In the genomic region with DNA sequence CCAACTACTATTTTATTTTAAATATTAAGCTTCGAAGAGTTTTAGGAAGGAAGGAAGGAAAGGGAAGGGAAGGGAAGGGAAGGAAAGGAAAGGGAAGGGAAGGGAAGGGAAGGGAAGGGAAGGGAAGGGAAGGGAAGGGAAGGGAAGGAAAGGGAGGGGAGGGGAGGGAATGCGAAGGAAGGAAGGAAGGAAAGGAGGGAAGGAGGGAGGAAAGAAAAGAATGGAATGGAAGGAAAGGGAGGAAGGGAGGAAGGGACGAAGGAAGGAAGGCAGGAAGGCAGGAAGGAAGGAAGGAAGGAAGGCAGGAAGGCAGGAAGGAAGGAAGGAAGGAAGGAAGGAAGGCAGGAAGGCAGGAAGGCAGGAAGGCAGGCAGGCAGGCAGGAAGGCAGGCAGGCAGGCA, we compare ENCODE assay signal across 14 cellular contexts. TPM values are rescaled to one million over a fixed set of nuclear protein-coding genes. Genes with fewer than 3 reads are reported as not detected.
DNase-seq lines count a peak whose midpoint lies in the region; ATAC-seq, FAIRE-seq and TF ChIP-seq lines count a peak whose summit lies in the region.
"Not testable (repeated sequence)": the region's sequence is repeated elsewhere in the genome, so short reads cannot be mapped to it uniquely, and the experiment has no call there.
"Had no signal": no experiment of that assay in that cellular context is flagged by ENCODE, and none has a peak within 500 bp of the region (broad histone marks: within the 10 kb centered on the region; RNA-seq: fewer than 3 reads in every experiment).

No MANE protein-coding gene starts in this region.

- H4K8ac ChIP-seq in neuronal stem cell (ENCODE audit: low read depth, low read length) = not testable (repeated sequence)

- TF ChIP-seq CTCF in HEK293 (tag by site-specific recombination; IDR thresholded peaks at IDR 0.05); K562 (IDR thresholded peaks at IDR 0.05 in 2 of 3, conservative IDR thresholded peaks at IDR 0.05 in 1 of 3; ENCODE audit: insufficient read depth in 2 of 3, low read depth in 1 of 3, low read length in 3 of 3); HepG2 (CRISPR knock-in tag; IDR thresholded peaks at IDR 0.05): not testable (repeated sequence)

- POLR2A ChIA-PET in HEK293 (lab: Yijun Ruan, JAX); K562 (lab: Yijun Ruan, JAX); HepG2 (lab: Yijun Ruan, JAX): not testable (repeated sequence)

- H3K4ac ChIP-seq in neuronal stem cell (ENCODE audit: low read length) = not testable (repeated sequence)

- H2BK15ac ChIP-seq in neuronal stem cell (ENCODE audit: low read length) = not testable (repeated sequence)

- H3K23ac ChIP-seq in neuronal stem cell (ENCODE audit: low read depth, low read length, poor library complexity) = not testable (repeated sequence)

- H2BK5ac ChIP-seq in neuronal stem cell (ENCODE audit: low read length) = not testable (repeated sequence)

- not testable (repeated sequence) for H3K18ac ChIP-seq in neuronal stem cell (ENCODE audit: low read length)

- not testable (repeated sequence) for TF ChIP-seq POLR2A in K562 (conservative IDR thresholded peaks at IDR 0.05); HepG2 (IDR thresholded peaks at IDR 0.05; ENCODE audit: insufficient read depth in 1 of 2, low read depth in 2 of 2, low read length in 2 of 2)

- not testable (repeated sequence) for H2BK120ac ChIP-seq in neuronal stem cell (ENCODE audit: low read depth, low read length)

- TF ChIP-seq RAD21 in K562 (CRISPR knock-in tag; conservative IDR thresholded peaks at IDR 0.05 in 1 of 2, IDR thresholded peaks at IDR 0.05 in 1 of 2); HepG2 (CRISPR knock-in tag; IDR thresholded peaks at IDR 0.05): not testable (repeated sequence)

- H2AFZ ChIP-seq in K562 (ENCODE audit: low read depth, low read length); HepG2 (ENCODE audit: low read length); neuronal stem cell (ENCODE audit: low read length): not testable (repeated sequence)

- not testable (repeated sequence) for H2BK12ac ChIP-seq in neuronal stem cell (ENCODE audit: low read length)

- not testable (repeated sequence) for H4K91ac ChIP-seq in neuronal stem cell (ENCODE audit: low read depth, low read length, poor library complexity)

- FAIRE-seq in K562 (lab: Jason Lieb, UNC); HepG2 (lab: Jason Lieb, UNC): not testable (repeated sequence)

- not testable (repeated sequence) for H2AK5ac ChIP-seq in neuronal stem cell (ENCODE audit: low read depth, low read length)

- not testable (repeated sequence) for H3K4me3 ChIP-seq in HEK293 (ENCODE audit: low read depth, low read length); K562; HepG2 (replicated peaks in 1 of 3; ENCODE audit: insufficient read depth in 1 of 3, low read depth in 2 of 3, low read length in 3 of 3); neuronal stem cell (ENCODE audit: low read length in 2 of 2)

- not testable (repeated sequence) for H3K79me2 ChIP-seq in K562 (ENCODE audit: control insufficient read depth, insufficient read depth, low read length); HepG2 (ENCODE audit: insufficient read depth, low read length)

- H3K79me1 ChIP-seq in neuronal stem cell (ENCODE audit: low read depth, low read length) = not testable (repeated sequence)

- H3K36me3 ChIP-seq in HEK293 (ENCODE audit: control insufficient read depth in 2 of 2, insufficient read depth in 1 of 2, low read length in 2 of 2) (peaks cover 24 to 36% of the 10 kb centered on the region in 2 experiments), HepG2 (replicated peaks in 1 of 2; ENCODE audit: control insufficient read depth in 1 of 2, insufficient read depth in 2 of 2, low read length in 2 of 2) (peaks cover 3 to 19% of the 10 kb centered on the region in 2 experiments; a peak in 3 of 5 replicates)
- not testable (repeated sequence) for H3K36me3 ChIP-seq in K562 (ENCODE audit: control insufficient read depth, insufficient read depth, low read length); neuronal stem cell (replicated peaks in 1 of 2; ENCODE audit: control insufficient read depth in 2 of 2, insufficient read depth in 2 of 2, low read length in 2 of 2)

- H4K20me1 ChIP-seq in K562 (replicated peaks; ENCODE audit: control insufficient read depth, insufficient read depth, low read length); HepG2 (ENCODE audit: insufficient read depth, low read length): not testable (repeated sequence)

- ATAC-seq in K562, HepG2: not testable (repeated sequence)

- not testable (repeated sequence) for H3K9me1 ChIP-seq in K562 (ENCODE audit: control insufficient read depth, insufficient read depth, low read length)

- CTCF ChIA-PET in HEK293 (lab: Yijun Ruan, JAX); K562 (lab: Yijun Ruan, JAX; ENCODE audit: low intra/inter-chr PET ratio); HepG2 (lab: Yijun Ruan, JAX; ENCODE audit: low intra/inter-chr PET ratio, low total read pairs): not testable (repeated sequence)

- WGBS in K562 (ENCODE audit: insufficient coverage, low coverage, missing lambda C conversion rate) = 43% methylated on average over 1 of the region's 3 CpGs
- 97% methylated on average over 3 of the region's 3 CpGs for WGBS in HepG2 (ENCODE audit: low lambda C conversion rate)
- 100% methylated on average over 1 of the region's 3 CpGs; no CpG with 5 or more reads in 1 of the 2 donors for WGBS in neuronal stem cell (ENCODE audit: extremely low coverage in 2 of 2, insufficient read length in 2 of 2, insufficient replicate concordance in 1 of 2), 2 donors

- intact Hi-C loops in K562 (cut with micrococcal nuclease); HepG2 (cut with micrococcal nuclease; ENCODE audit: unreplicated experiment): not testable (repeated sequence)

- DNase-seq in K562 (ENCODE audit: extremely low read depth in 1 of 4, low spot score in 3 of 4); HepG2 (ENCODE audit: low spot score); neuronal stem cell (ENCODE audit: low spot score): not testable (repeated sequence)

- not testable (repeated sequence) for H3K4me2 ChIP-seq in K562 (ENCODE audit: insufficient read depth, low read length); HepG2 (ENCODE audit: low read depth, low read length); neuronal stem cell (ENCODE audit: insufficient read depth, low read length, poor library complexity, severe bottlenecking)

- H3K27me3 ChIP-seq in K562 (ENCODE audit: control insufficient read depth in 2 of 2, insufficient read depth in 2 of 2, low read length in 2 of 2); HepG2 (ENCODE audit: control insufficient read depth in 1 of 2, insufficient read depth in 2 of 2, low read length in 2 of 2); neuronal stem cell (ENCODE audit: control insufficient read depth in 3 of 3, insufficient read depth in 3 of 3, low read depth in 1 of 3, low read length in 3 of 3): not testable (repeated sequence)

- BruUV-seq in K562 (replicated peaks; lab: Mats Ljungman, UMichigan); HepG2 (replicated peaks; lab: Mats Ljungman, UMichigan): not testable (repeated sequence)

- not testable (repeated sequence) for H3K9ac ChIP-seq in K562 (ENCODE audit: insufficient read depth in 1 of 2, low read depth in 2 of 2, low read length in 2 of 2); HepG2 (ENCODE audit: insufficient read depth, low read depth, low read length)
- H3K9ac ChIP-seq in neuronal stem cell (ENCODE audit: low read depth, low read length, poor library complexity) = peak overlapping the region; percentile 44

- in situ Hi-C loops in K562 (cut with MboI); HepG2 (cut with HindIII; ENCODE audit: extremely low pct_ligation_motif_present, low pct_unique_long_range_greater_than_20kb): not testable (repeated sequence)

- H3K4me1 ChIP-seq in HEK293 (ENCODE audit: control insufficient read depth, insufficient read depth, low read length); K562 (replicated peaks in 1 of 2; ENCODE audit: control insufficient read depth in 2 of 2, insufficient read depth in 2 of 2, low read length in 2 of 2); HepG2 (ENCODE audit: insufficient read depth, low read length); neuronal stem cell (ENCODE audit: control insufficient read depth in 2 of 2, insufficient read depth in 1 of 2, low read depth in 1 of 2, low read length in 2 of 2): not testable (repeated sequence)

- not testable (repeated sequence) for TF ChIP-seq EP300 in K562 (IDR thresholded peaks at IDR 0.05; ENCODE audit: low read length); HepG2 (IDR thresholded peaks at IDR 0.05; ENCODE audit: low read depth in 2 of 2, low read length in 2 of 2); HepG2 (CRISPR knock-in tag; IDR thresholded peaks at IDR 0.05; ENCODE audit: borderline replicate concordance)

- H3K14ac ChIP-seq in neuronal stem cell (ENCODE audit: low read length) = not testable (repeated sequence)

- not testable (repeated sequence) for H3K9me3 ChIP-seq in HEK293 (ENCODE audit: control insufficient read depth, insufficient read depth, low read depth, low read length); K562 (replicated peaks; ENCODE audit: control insufficient read depth, insufficient read depth, low read depth, low read length); HepG2 (ENCODE audit: low read length); neuronal stem cell (replicated peaks in 1 of 2; ENCODE audit: control insufficient read depth in 2 of 2, insufficient read depth in 1 of 2, low read depth in 1 of 2, low read length in 2 of 2)

- not testable (repeated sequence) for H3K27ac ChIP-seq in HEK293 (ENCODE audit: extremely low read depth, low read depth, low read length); K562 (ENCODE audit: extremely low read depth, low read depth, low read length); HepG2 (ENCODE audit: extremely low read length, insufficient read depth, low read length); neuronal stem cell (replicated peaks; ENCODE audit: low read length)

RNA-seq across cellular contexts. Expression of a gene that starts 24.5 kb away (rescaled TPM):
- 6.9 and 39.4 TPM in 2 replicates for total RNA-seq in K562 (2011; cell fraction: chromatin; rRNA removed; ENCODE audit: low replicate concordance)
- 3.7 and 5.5 TPM in 2 replicates for total RNA-seq in K562 (2011; cell fraction: nucleolus; rRNA removed)
- total RNA-seq in K562 (2011; cell fraction: nucleoplasm; rRNA removed) = 9.8 and 21.8 TPM in 2 replicates
- total RNA-seq in K562 (2014; rRNA removed) (2.5 and 7.5 TPM in 2 replicates), K562 (2014; rRNA removed; fragmentation: Illumina TruSeq; extraction: Trizol) (6.2 and 8.3 TPM in 2 replicates), K562 (2015; rRNA removed; fragmentation: Illumina TruSeq; extraction: Trizol) (4.7 and 5.5 TPM in 2 replicates), K562 (2021) (3.3 and 3.8 TPM in 2 replicates), HepG2 (2016; rRNA removed; fragmentation: Illumina TruSeq; extraction: Trizol) (11.8 and 18.0 TPM in 2 replicates)
- polyA plus RNA-seq in K562 (2011; rRNA removed) (5.4 and 7.1 TPM in 2 replicates), K562 (2014; fragmentation: Illumina TruSeq; extraction: Trizol) (4.1 and 4.7 TPM in 2 replicates), K562 (2014; fragmentation: Nextera tagmentation; extraction: Ambion mirVana) (1 to 10 TPM; 2.0 to 2.6 TPM), K562 (2014; rRNA removed) (2.5 and 3.6 TPM in 2 replicates), HepG2 (2011; rRNA removed) (3.4 and 4.2 TPM in 2 replicates)
- polyA plus RNA-seq in K562 (2011; cell fraction: cytosol; rRNA removed) = 0.57 and 2.1 TPM in 2 replicates
- polyA plus RNA-seq in K562 (2011; cell fraction: nucleus; rRNA removed) = 3.4 and 5.4 TPM in 2 replicates
- polyA plus RNA-seq in K562 (2012) = 2.5 and 4.1 TPM in 2 replicates
- polyA minus RNA-seq in K562 (2011; rRNA and poly(A)+ RNA removed) = 9.6 and 18.2 TPM in 2 replicates
- 1.5 and 2.2 TPM in 2 replicates for polyA minus RNA-seq in K562 (2011; cell fraction: cytosol; rRNA and poly(A)+ RNA removed)
- polyA minus RNA-seq in K562 (2011; cell fraction: nucleus; rRNA and poly(A)+ RNA removed) = 6.2 and 17.5 TPM in 2 replicates
- total RNA-seq in HepG2 (2016; cell fraction: cytosol; rRNA removed; fragmentation: Illumina TruSeq; extraction: Trizol; ENCODE audit: low read depth) = 1.2 and 1.4 TPM in 2 replicates
- total RNA-seq in HepG2 (2016; cell fraction: insoluble cytoplasmic fraction; rRNA removed; fragmentation: Illumina TruSeq; extraction: Trizol) = 10.7 and 17.0 TPM in 2 replicates
- 2.8 and 3.1 TPM in 2 replicates for total RNA-seq in HepG2 (2016; cell fraction: membrane; rRNA removed; fragmentation: Illumina TruSeq; extraction: Trizol)
- 17.9 and 19.8 TPM in 2 replicates for total RNA-seq in HepG2 (2016; cell fraction: nucleus; rRNA removed; fragmentation: Illumina TruSeq; extraction: Trizol)
- polyA plus RNA-seq in HepG2 (2011; cell fraction: cytosol; rRNA removed) = 1.3 and 2.1 TPM in 2 replicates
- 3.0 TPM in 2 replicates for polyA plus RNA-seq in HepG2 (2011; cell fraction: nucleus; rRNA removed)
- 4.7 and 6.1 TPM in 2 replicates for polyA plus RNA-seq in HepG2 (2012)
- 0.32 and 0.43 TPM in 2 replicates for polyA plus RNA-seq in HepG2 (2016; cell fraction: cytosol; fragmentation: Illumina TruSeq; extraction: Trizol; ENCODE audit: low read depth)
- 6.3 and 7.3 TPM in 2 replicates for polyA plus RNA-seq in HepG2 (2016; cell fraction: insoluble cytoplasmic fraction; fragmentation: Illumina TruSeq; extraction: Trizol; ENCODE audit: low read depth)
- 1.0 TPM in 2 replicates for polyA plus RNA-seq in HepG2 (2016; cell fraction: membrane; fragmentation: Illumina TruSeq; extraction: Trizol; ENCODE audit: low read depth)
- polyA plus RNA-seq in HepG2 (2016; cell fraction: nucleus; fragmentation: Illumina TruSeq; extraction: Trizol; ENCODE audit: insufficient read depth, low read depth) = 8.5 and 9.1 TPM in 2 replicates
- polyA minus RNA-seq in HepG2 (2011; rRNA and poly(A)+ RNA removed; ENCODE audit: low replicate concordance) = 2.0 and 2.4 TPM in 2 replicates
- polyA minus RNA-seq in HepG2 (2011; cell fraction: cytosol; rRNA and poly(A)+ RNA removed) = 5.2 and 5.4 TPM in 2 replicates
- polyA minus RNA-seq in HepG2 (2011; cell fraction: nucleus; rRNA and poly(A)+ RNA removed) = 30.6 and 33.0 TPM in 2 replicates
- polyA plus RNA-seq in neuronal stem cell (2013, experiment 1 of 2) = 6.5 TPM
- 7.1 TPM for polyA plus RNA-seq in neuronal stem cell (2013, experiment 2 of 2)

RNA-seq across cellular contexts. Expression of a gene that starts 29.7 kb away (rescaled TPM):
- not detected in 2 replicates for total RNA-seq in K562 (2011; cell fraction: chromatin; rRNA removed; ENCODE audit: low replicate concordance)
- total RNA-seq in K562 (2011; cell fraction: nucleolus; rRNA removed) = not detected in 2 replicates
- total RNA-seq in K562 (2011; cell fraction: nucleoplasm; rRNA removed) = not detected in 2 replicates
- total RNA-seq in K562 (2014; rRNA removed) (not detected in 2 replicates), K562 (2014; rRNA removed; fragmentation: Illumina TruSeq; extraction: Trizol) (not detected in 2 replicates), K562 (2015; rRNA removed; fragmentation: Illumina TruSeq; extraction: Trizol) (not detected in 2 replicates), K562 (2021) (not detected in 2 replicates), HepG2 (2016; rRNA removed; fragmentation: Illumina TruSeq; extraction: Trizol) (not detected in 2 replicates)
- polyA plus RNA-seq in K562 (2011; rRNA removed) (not detected in 2 replicates), K562 (2014; fragmentation: Illumina TruSeq; extraction: Trizol) (not detected in 2 replicates), K562 (2014; fragmentation: Nextera tagmentation; extraction: Ambion mirVana) (not detected), K562 (2014; rRNA removed) (not detected in 2 replicates), HepG2 (2011; rRNA removed) (not detected in 2 replicates)
- polyA plus RNA-seq in K562 (2011; cell fraction: cytosol; rRNA removed) = not detected in 2 replicates
- not detected in 2 replicates for polyA plus RNA-seq in K562 (2011; cell fraction: nucleus; rRNA removed)
- polyA plus RNA-seq in K562 (2012) = not detected in 2 replicates
- polyA minus RNA-seq in K562 (2011; rRNA and poly(A)+ RNA removed) = not detected in 2 replicates
- polyA minus RNA-seq in K562 (2011; cell fraction: cytosol; rRNA and poly(A)+ RNA removed) = not detected in 2 replicates
- polyA minus RNA-seq in K562 (2011; cell fraction: nucleus; rRNA and poly(A)+ RNA removed) = not detected in 2 replicates
- not detected in 2 replicates for total RNA-seq in HepG2 (2016; cell fraction: cytosol; rRNA removed; fragmentation: Illumina TruSeq; extraction: Trizol; ENCODE audit: low read depth)
- not detected in 2 replicates for total RNA-seq in HepG2 (2016; cell fraction: insoluble cytoplasmic fraction; rRNA removed; fragmentation: Illumina TruSeq; extraction: Trizol)
- not detected in 2 replicates for total RNA-seq in HepG2 (2016; cell fraction: membrane; rRNA removed; fragmentation: Illumina TruSeq; extraction: Trizol)
- not detected in 2 replicates for total RNA-seq in HepG2 (2016; cell fraction: nucleus; rRNA removed; fragmentation: Illumina TruSeq; extraction: Trizol)
- not detected in 2 replicates for polyA plus RNA-seq in HepG2 (2011; cell fraction: cytosol; rRNA removed)
- polyA plus RNA-seq in HepG2 (2011; cell fraction: nucleus; rRNA removed) = not detected in 2 replicates
- polyA plus RNA-seq in HepG2 (2012) = not detected in 2 replicates
- polyA plus RNA-seq in HepG2 (2016; cell fraction: cytosol; fragmentation: Illumina TruSeq; extraction: Trizol; ENCODE audit: low read depth) = not detected in 2 replicates
- polyA plus RNA-seq in HepG2 (2016; cell fraction: insoluble cytoplasmic fraction; fragmentation: Illumina TruSeq; extraction: Trizol; ENCODE audit: low read depth) = not detected in 2 replicates
- polyA plus RNA-seq in HepG2 (2016; cell fraction: membrane; fragmentation: Illumina TruSeq; extraction: Trizol; ENCODE audit: low read depth) = not detected in 2 replicates
- not detected in 2 replicates for polyA plus RNA-seq in HepG2 (2016; cell fraction: nucleus; fragmentation: Illumina TruSeq; extraction: Trizol; ENCODE audit: insufficient read depth, low read depth)
- polyA minus RNA-seq in HepG2 (2011; rRNA and poly(A)+ RNA removed; ENCODE audit: low replicate concordance) = not detected in 2 replicates
- not detected in 2 replicates for polyA minus RNA-seq in HepG2 (2011; cell fraction: cytosol; rRNA and poly(A)+ RNA removed)
- not detected in 2 replicates for polyA minus RNA-seq in HepG2 (2011; cell fraction: nucleus; rRNA and poly(A)+ RNA removed)
- polyA plus RNA-seq in neuronal stem cell (2013, experiment 1 of 2) = not detected
- polyA plus RNA-seq in neuronal stem cell (2013, experiment 2 of 2) = not detected
- total RNA-seq: A172; A673; Calu3; CD4-positive, alpha-beta T cell; CD4-positive, CD25-positive, alpha-beta regulatory T cell; CD8-positive, alpha-beta T cell had no signal
- polyA plus RNA-seq: A549, AG04450, BJ, CD14-positive monocyte had no signal
